Comparison of ENCODE assay signal across 1 cellular context in the genomic region with DNA sequence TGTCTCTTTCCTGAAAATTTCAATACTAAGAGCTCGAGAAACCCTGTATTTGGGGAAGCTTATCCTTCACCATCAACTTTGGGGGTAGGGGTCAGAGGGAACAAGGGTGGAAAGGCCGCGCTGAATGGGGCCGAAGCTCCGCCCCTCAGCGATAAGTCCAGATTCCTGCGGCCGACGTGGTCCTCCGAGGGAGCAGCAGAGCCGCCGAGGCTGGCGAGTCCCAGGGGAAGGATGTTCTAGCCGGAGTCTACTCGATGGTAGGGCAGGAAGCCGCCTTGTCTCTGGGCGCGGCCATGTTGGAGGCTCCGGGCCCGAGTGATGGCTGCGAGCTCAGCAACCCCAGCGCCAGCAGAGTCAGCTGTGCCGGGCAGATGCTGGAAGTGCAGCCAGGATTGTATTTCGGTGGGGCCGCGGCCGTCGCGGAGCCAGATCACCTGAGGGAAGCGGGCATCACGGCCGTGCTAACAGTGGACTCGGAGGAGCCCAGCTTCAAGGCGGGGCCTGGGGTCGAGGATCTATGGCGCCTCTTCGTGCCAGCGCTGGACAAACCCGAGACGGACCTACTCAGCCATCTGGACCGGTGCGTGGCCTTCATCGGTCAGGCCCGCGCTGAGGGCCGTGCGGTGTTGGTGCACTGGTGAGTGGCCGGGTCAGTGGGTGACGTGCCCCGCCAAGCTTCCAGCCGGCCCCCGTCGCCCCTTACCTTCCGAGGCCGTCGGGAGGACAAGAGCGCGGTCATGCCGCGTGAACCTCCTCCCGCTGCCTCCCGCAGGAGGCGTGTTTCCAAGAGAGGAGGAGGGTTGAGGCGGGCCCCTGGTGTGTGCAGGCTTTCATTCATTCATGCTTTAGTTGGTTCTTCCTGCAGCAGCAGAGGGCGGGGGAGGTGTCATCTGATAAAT.
TF ChIP-seq lines count a peak whose summit lies in the region.

A gene with protein sequence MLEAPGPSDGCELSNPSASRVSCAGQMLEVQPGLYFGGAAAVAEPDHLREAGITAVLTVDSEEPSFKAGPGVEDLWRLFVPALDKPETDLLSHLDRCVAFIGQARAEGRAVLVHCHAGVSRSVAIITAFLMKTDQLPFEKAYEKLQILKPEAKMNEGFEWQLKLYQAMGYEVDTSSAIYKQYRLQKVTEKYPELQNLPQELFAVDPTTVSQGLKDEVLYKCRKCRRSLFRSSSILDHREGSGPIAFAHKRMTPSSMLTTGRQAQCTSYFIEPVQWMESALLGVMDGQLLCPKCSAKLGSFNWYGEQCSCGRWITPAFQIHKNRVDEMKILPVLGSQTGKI (plus strand): TSS at position 278 of the 899 bp plus-strand sequence. CDS start 16 bp downstream, at position 294.

TF ChIP-seq in GM23338, 12 proteins besides CTCF, POLR2A, EP300 and RAD21 (continued from another document):
- TF ChIP-seq, protein P1, sequence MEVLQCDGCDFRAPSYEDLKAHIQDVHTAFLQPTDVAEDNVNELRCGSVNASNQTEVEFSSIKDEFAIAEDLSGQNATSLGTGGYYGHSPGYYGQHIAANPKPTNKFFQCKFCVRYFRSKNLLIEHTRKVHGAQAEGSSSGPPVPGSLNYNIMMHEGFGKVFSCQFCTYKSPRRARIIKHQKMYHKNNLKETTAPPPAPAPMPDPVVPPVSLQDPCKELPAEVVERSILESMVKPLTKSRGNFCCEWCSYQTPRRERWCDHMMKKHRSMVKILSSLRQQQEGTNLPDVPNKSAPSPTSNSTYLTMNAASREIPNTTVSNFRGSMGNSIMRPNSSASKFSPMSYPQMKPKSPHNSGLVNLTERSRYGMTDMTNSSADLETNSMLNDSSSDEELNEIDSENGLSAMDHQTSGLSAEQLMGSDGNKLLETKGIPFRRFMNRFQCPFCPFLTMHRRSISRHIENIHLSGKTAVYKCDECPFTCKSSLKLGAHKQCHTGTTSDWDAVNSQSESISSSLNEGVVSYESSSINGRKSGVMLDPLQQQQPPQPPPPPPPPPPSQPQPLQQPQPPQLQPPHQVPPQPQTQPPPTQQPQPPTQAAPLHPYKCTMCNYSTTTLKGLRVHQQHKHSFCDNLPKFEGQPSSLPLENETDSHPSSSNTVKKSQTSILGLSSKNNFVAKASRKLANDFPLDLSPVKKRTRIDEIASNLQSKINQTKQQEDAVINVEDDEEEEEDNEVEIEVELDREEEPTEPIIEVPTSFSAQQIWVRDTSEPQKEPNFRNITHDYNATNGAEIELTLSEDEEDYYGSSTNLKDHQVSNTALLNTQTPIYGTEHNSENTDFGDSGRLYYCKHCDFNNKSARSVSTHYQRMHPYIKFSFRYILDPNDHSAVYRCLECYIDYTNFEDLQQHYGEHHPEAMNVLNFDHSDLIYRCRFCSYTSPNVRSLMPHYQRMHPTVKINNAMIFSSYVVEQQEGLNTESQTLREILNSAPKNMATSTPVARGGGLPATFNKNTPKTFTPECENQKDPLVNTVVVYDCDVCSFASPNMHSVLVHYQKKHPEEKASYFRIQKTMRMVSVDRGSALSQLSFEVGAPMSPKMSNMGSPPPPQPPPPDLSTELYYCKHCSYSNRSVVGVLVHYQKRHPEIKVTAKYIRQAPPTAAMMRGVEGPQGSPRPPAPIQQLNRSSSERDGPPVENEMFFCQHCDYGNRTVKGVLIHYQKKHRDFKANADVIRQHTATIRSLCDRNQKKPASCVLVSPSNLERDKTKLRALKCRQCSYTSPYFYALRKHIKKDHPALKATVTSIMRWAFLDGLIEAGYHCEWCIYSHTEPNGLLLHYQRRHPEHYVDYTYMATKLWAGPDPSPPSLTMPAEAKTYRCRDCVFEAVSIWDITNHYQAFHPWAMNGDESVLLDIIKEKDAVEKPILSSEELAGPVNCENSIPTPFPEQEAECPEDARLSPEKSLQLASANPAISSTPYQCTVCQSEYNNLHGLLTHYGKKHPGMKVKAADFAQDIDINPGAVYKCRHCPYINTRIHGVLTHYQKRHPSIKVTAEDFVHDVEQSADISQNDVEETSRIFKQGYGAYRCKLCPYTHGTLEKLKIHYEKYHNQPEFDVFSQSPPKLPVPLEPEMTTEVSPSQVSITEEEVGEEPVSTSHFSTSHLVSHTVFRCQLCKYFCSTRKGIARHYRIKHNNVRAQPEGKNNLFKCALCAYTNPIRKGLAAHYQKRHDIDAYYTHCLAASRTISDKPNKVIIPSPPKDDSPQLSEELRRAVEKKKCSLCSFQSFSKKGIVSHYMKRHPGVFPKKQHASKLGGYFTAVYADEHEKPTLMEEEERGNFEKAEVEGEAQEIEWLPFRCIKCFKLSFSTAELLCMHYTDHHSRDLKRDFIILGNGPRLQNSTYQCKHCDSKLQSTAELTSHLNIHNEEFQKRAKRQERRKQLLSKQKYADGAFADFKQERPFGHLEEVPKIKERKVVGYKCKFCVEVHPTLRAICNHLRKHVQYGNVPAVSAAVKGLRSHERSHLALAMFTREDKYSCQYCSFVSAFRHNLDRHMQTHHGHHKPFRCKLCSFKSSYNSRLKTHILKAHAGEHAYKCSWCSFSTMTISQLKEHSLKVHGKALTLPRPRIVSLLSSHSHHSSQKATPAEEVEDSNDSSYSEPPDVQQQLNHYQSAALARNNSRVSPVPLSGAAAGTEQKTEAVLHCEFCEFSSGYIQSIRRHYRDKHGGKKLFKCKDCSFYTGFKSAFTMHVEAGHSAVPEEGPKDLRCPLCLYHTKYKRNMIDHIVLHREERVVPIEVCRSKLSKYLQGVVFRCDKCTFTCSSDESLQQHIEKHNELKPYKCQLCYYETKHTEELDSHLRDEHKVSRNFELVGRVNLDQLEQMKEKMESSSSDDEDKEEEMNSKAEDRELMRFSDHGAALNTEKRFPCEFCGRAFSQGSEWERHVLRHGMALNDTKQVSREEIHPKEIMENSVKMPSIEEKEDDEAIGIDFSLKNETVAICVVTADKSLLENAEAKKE (CRISPR knock-in tag; IDR thresholded peaks at IDR 0.05): no peak
- TF ChIP-seq, protein P2, sequence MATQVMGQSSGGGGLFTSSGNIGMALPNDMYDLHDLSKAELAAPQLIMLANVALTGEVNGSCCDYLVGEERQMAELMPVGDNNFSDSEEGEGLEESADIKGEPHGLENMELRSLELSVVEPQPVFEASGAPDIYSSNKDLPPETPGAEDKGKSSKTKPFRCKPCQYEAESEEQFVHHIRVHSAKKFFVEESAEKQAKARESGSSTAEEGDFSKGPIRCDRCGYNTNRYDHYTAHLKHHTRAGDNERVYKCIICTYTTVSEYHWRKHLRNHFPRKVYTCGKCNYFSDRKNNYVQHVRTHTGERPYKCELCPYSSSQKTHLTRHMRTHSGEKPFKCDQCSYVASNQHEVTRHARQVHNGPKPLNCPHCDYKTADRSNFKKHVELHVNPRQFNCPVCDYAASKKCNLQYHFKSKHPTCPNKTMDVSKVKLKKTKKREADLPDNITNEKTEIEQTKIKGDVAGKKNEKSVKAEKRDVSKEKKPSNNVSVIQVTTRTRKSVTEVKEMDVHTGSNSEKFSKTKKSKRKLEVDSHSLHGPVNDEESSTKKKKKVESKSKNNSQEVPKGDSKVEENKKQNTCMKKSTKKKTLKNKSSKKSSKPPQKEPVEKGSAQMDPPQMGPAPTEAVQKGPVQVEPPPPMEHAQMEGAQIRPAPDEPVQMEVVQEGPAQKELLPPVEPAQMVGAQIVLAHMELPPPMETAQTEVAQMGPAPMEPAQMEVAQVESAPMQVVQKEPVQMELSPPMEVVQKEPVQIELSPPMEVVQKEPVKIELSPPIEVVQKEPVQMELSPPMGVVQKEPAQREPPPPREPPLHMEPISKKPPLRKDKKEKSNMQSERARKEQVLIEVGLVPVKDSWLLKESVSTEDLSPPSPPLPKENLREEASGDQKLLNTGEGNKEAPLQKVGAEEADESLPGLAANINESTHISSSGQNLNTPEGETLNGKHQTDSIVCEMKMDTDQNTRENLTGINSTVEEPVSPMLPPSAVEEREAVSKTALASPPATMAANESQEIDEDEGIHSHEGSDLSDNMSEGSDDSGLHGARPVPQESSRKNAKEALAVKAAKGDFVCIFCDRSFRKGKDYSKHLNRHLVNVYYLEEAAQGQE (IDR thresholded peaks at IDR 0.05; ENCODE audit: unreplicated experiment): no peak
- TF ChIP-seq CREB1 (CRISPR knock-in tag; IDR thresholded peaks at IDR 0.05; ENCODE audit: low read depth) (peak; percentile 45; the same call in 1 of the 2 replicates), STAT1 (IDR thresholded peaks at IDR 0.05; ENCODE audit: unreplicated experiment) (no peak), ZNF331 (CRISPR knock-in tag; IDR thresholded peaks at IDR 0.05; ENCODE audit: low read depth) (no peak), EZH2phosphoT487 (IDR thresholded peaks at IDR 0.05; ENCODE audit: unreplicated experiment) (no peak)
